Comparison of ENCODE assay signal across 20 cellular contexts in genomic region chr10:299969-300368, GRCh38.
A peak's percentile ranks its signal among the peaks of the same experiment; 100 is the strongest.
DNase-seq lines count a peak whose midpoint lies in the region; ATAC-seq, FAIRE-seq and TF ChIP-seq lines count a peak whose summit lies in the region.
"Had no signal": no experiment of that assay in that cellular context is flagged by ENCODE, and none has a peak within 500 bp of the region (broad histone marks: within the 10 kb centered on the region; RNA-seq: fewer than 3 reads in every experiment).

No MANE protein-coding gene starts in this region.

- H3K9me3 ChIP-seq in GM12878 (replicated peaks; ENCODE audit: control insufficient read depth, insufficient read depth, low read length) (no peaks in the 10 kb centered on the region), SK-N-SH (no peaks in the 10 kb centered on the region)
- H3K9me3 ChIP-seq: colonic mucosa, right lobe of liver, tibial artery had no signal

- peaks cover 26% of the 10 kb centered on the region for H3F3A ChIP-seq in SK-N-SH (replicated peaks; ENCODE audit: insufficient read depth)

- H3K27me3 ChIP-seq in GM12878 (replicated peaks in 1 of 2; ENCODE audit: control insufficient read depth in 2 of 2, insufficient read depth in 2 of 2, low read length in 1 of 2) (no peaks in the 10 kb centered on the region), SK-N-SH (ENCODE audit: insufficient read depth) (no peaks in the 10 kb centered on the region)
- H3K27me3 ChIP-seq: colonic mucosa, right lobe of liver, tibial artery had no signal

- no peak overlapping the region for H3K27ac Mint-ChIP-seq in mesothelial cell of epicardium
- H3K27ac Mint-ChIP-seq: activated naive CD8-positive, alpha-beta T cell treated with anti-CD3 and anti-CD28 coated beads for 36 hours; activated T-helper 1 cell treated with anti-CD3 and anti-CD28 coated beads, Interleukin-12 subunit alpha, Interleukin-12 subunit beta, Interleukin-2, Interleukin-4 antibody, amounts not matched to agents 30 ng/mL and 10 ng/mL and 1 ng/mL, durations not matched to agents 14 hours and 24 hours and 36 hours; CD8-positive, alpha-beta T cell had no signal

- POLR2A ChIA-PET in GM12878 (lab: Charles Lee) (no interaction called here), SK-N-SH (lab: Yijun Ruan, JAX) (no interaction called here)

- FAIRE-seq in GM12892 (lab: Jason Lieb, UNC), result peak; percentile 81
- peak; percentile 65 for FAIRE-seq in GM12878 (lab: Jason Lieb, UNC)

- H3K4me3 Mint-ChIP-seq in mesothelial cell of epicardium, result no peak overlapping the region
- H3K4me3 Mint-ChIP-seq: activated naive CD8-positive, alpha-beta T cell treated with anti-CD3 and anti-CD28 coated beads for 36 hours; activated T-helper 1 cell treated with anti-CD3 and anti-CD28 coated beads, Interleukin-12 subunit alpha, Interleukin-12 subunit beta, Interleukin-2, Interleukin-4 antibody, amounts not matched to agents 30 ng/mL and 10 ng/mL and 1 ng/mL, durations not matched to agents 14 hours and 24 hours and 36 hours; CD8-positive, alpha-beta T cell had no signal

- no peaks in the 10 kb centered on the region for H4K20me1 ChIP-seq in GM12878 (ENCODE audit: control insufficient read depth, insufficient read depth)
- H4K20me1 ChIP-seq in SK-N-SH (ENCODE audit: insufficient read depth), result no peaks in the 10 kb centered on the region; the same call in 1 of the 2 replicates

- no TSS peak for BruUV-seq in GM12878 (replicated peaks; lab: Mats Ljungman, UMichigan)

- TF ChIP-seq RAD21 in GM12878 (IDR thresholded peaks at IDR 0.05; ENCODE audit: insufficient read depth, low read depth, low read length) (no peak), SK-N-SH (IDR thresholded peaks at IDR 0.05; ENCODE audit: low read length) (no peak)

- intact Hi-C loops in GM12878 (cut with micrococcal nuclease; ENCODE audit: unreplicated experiment), result no loop called here

- H3K9ac ChIP-seq in GM12878 (ENCODE audit: control insufficient read depth, insufficient read depth, low read length) (no peak overlapping the region), SK-N-SH (no peak overlapping the region)

- no peaks in the 10 kb centered on the region for H3K27me3 Mint-ChIP-seq in mesothelial cell of epicardium (ENCODE audit: low read depth)
- H3K27me3 Mint-ChIP-seq: activated naive CD8-positive, alpha-beta T cell treated with anti-CD3 and anti-CD28 coated beads for 36 hours had no signal

- H3K4me2 ChIP-seq in GM12878 (ENCODE audit: control insufficient read depth, insufficient read depth) (peak overlapping the region; percentile 86), SK-N-SH (no peak overlapping the region)

- SMC1A ChIA-PET in GM12878 (lab: Charles Lee; ENCODE audit: uncharacterized antibody, unreplicated experiment), result no interaction called here

- no peak for TF ChIP-seq EP300 in GM12878 (IDR thresholded peaks at IDR 0.05; ENCODE audit: borderline replicate concordance in 1 of 2, control insufficient read depth in 1 of 2, low read depth in 2 of 2, low read length in 2 of 2)
- no peak for TF ChIP-seq EP300 in SK-N-SH (IDR thresholded peaks at IDR 0.05; ENCODE audit: borderline replicate concordance in 1 of 2, low read depth in 1 of 2, low read length in 1 of 2)

- peaks cover 5% of the 10 kb centered on the region for H3K4me1 Mint-ChIP-seq in mesothelial cell of epicardium
- H3K4me1 Mint-ChIP-seq: activated naive CD8-positive, alpha-beta T cell treated with anti-CD3 and anti-CD28 coated beads for 36 hours had no signal

- CTCF ChIA-PET in GM12878 (lab: Yijun Ruan, JAX), result no interaction called here
- CTCF ChIA-PET in SK-N-SH (lab: Yijun Ruan, JAX), result no interaction called here

- H2AFZ ChIP-seq in GM12878 (ENCODE audit: control insufficient read depth, low read depth, low read length), result peak overlapping the region; percentile 11; the same call in 1 of the 2 replicates
- no peak overlapping the region for H2AFZ ChIP-seq in SK-N-SH (ENCODE audit: low read depth)

- H3K4me1 ChIP-seq in GM12878 (ENCODE audit: control insufficient read depth, insufficient read depth, low read length) (peaks cover 13% of the 10 kb centered on the region), SK-N-SH (ENCODE audit: control insufficient read depth in 1 of 2, insufficient read depth in 2 of 2, low read depth in 1 of 2, low read length in 1 of 2) (peaks cover 0 to 11% of the 10 kb centered on the region in 2 experiments; a peak in 2 of 4 replicates)
- H3K4me1 ChIP-seq: colonic mucosa, right lobe of liver had no signal

- no peak for TF ChIP-seq POLR2A in GM12892 (IDR thresholded peaks at IDR 0.05; ENCODE audit: low read depth, low read length)
- no peak for TF ChIP-seq POLR2A in GM12878 (IDR thresholded peaks at IDR 0.05; ENCODE audit: low read depth, low read length)

- TF ChIP-seq CTCF in GM12878 (IDR thresholded peaks at IDR 0.05 in 2 of 3, conservative IDR thresholded peaks at IDR 0.05 in 1 of 3; ENCODE audit: control insufficient read depth in 2 of 3, extremely low read depth in 1 of 3, insufficient read depth in 1 of 3, low read depth in 3 of 3, low read length in 3 of 3) (no peak), mesothelial cell of epicardium (IDR thresholded peaks at IDR 0.05; ENCODE audit: unreplicated experiment) (no peak), SK-N-SH (IDR thresholded peaks at IDR 0.05) (no peak)

- H3K36me3 ChIP-seq in GM12878 (ENCODE audit: control insufficient read depth in 2 of 2, insufficient read depth in 2 of 2, low read length in 1 of 2) (no peaks in the 10 kb centered on the region), SK-N-SH (replicated peaks in 1 of 2; ENCODE audit: control insufficient read depth in 1 of 2, insufficient read depth in 2 of 2, low read length in 1 of 2) (peaks cover 14 to 16% of the 10 kb centered on the region in 2 experiments)
- H3K36me3 ChIP-seq: colonic mucosa, right lobe of liver had no signal

- peaks cover 22% of the 10 kb centered on the region for H3K36me3 Mint-ChIP-seq in mesothelial cell of epicardium
- H3K36me3 Mint-ChIP-seq: activated naive CD8-positive, alpha-beta T cell treated with anti-CD3 and anti-CD28 coated beads for 36 hours had no signal

- in situ Hi-C loops in GM12878 (cut with MboI), result no loop called here

- RAD21 ChIA-PET in GM12878 (lab: Charles Lee; ENCODE audit: unreplicated experiment), result no interaction called here

- peak overlapping the region; percentile 21; the same call in 1 of the 2 replicates for H3K4me3 ChIP-seq in GM12878
- no peak overlapping the region for H3K4me3 ChIP-seq in SK-N-SH (ENCODE audit: low read depth in 2 of 2, low read length in 1 of 2)
- H3K4me3 ChIP-seq: colonic mucosa, right lobe of liver, tibial artery had no signal

- H3K9me2 ChIP-seq in SK-N-SH, result no peaks in the 10 kb centered on the region

- DNase-seq in GM12892 (ENCODE audit: insufficient read length), result no peak
- DNase-seq in GM12878 (ENCODE audit: low read depth, low spot score), result no peak
- no peak for DNase-seq in mesothelial cell of epicardium (ENCODE audit: low spot score in 2 of 2, unreplicated experiment in 2 of 2)
- no peak for DNase-seq in NCI-H1105 (lab: John Stamatoyannopoulos, UW)
- no peak for DNase-seq in SK-N-SH
- no peak for DNase-seq in anterior cingulate cortex (lab: John Stamatoyannopoulos, UW)
- DNase-seq: activated naive CD8-positive, alpha-beta T cell treated with anti-CD3 and anti-CD28 coated beads for 36 hours; CD8-positive, alpha-beta T cell; colonic mucosa; IMR-90; islet precursor cell; NCI-H146; NCI-H2171 treated with DMSO at 0.1 percent for 48 hours; NCI-H526 treated with DMSO at 0.1 percent for 48 hours; right lobe of liver; stimulated activated CD4-positive, alpha-beta T cell treated with anti-CD3 and anti-CD28 coated beads, Interleukin-15, amount 100 ng/mL, for 24 hours; tibial artery had no signal

- H3K27ac ChIP-seq in GM12878 (ENCODE audit: control insufficient read depth, insufficient read depth) (peak overlapping the region; percentile 19; the same call in 1 of the 2 replicates), SK-N-SH (ENCODE audit: low read depth in 2 of 2, low read length in 1 of 2) (no peak overlapping the region)
- H3K27ac ChIP-seq: colonic mucosa, right lobe of liver, tibial artery had no signal

- no peaks in the 10 kb centered on the region for H3K9me3 Mint-ChIP-seq in mesothelial cell of epicardium
- H3K9me3 Mint-ChIP-seq: activated naive CD8-positive, alpha-beta T cell treated with anti-CD3 and anti-CD28 coated beads for 36 hours; activated T-helper 1 cell treated with anti-CD3 and anti-CD28 coated beads, Interleukin-12 subunit alpha, Interleukin-12 subunit beta, Interleukin-2, Interleukin-4 antibody, amounts not matched to agents 30 ng/mL and 10 ng/mL and 1 ng/mL, durations not matched to agents 14 hours and 24 hours and 36 hours; CD8-positive, alpha-beta T cell had no signal

- ATAC-seq in GM21381 (IDR thresholded peaks at IDR 0.05; ENCODE audit: unreplicated experiment) (peak; percentile 57), HG03025 (IDR thresholded peaks at IDR 0.05; ENCODE audit: low FRiP score, unreplicated experiment) (peak; percentile 63), GM12878 (peak; percentile 45)
- ATAC-seq: CD8-positive, alpha-beta T cell; right lobe of liver had no signal

- whole genome bisulfite sequencing in GM12878 (ENCODE audit: insufficient coverage, insufficient replicate concordance, low lambda C conversion rate, missing lambda C conversion rate), result under 1% methylated on average over 7 of the region's 7 CpGs
- WGBS in SK-N-SH (ENCODE audit: low lambda C conversion rate), result 98% methylated on average over 7 of the region's 7 CpGs

- H3K79me2 ChIP-seq in GM12878 (ENCODE audit: control insufficient read depth, insufficient read depth, low read length), result no peaks in the 10 kb centered on the region
- H3K79me2 ChIP-seq in SK-N-SH (ENCODE audit: insufficient read depth), result 0 out of 2 replicates have a peak, but pooled peaks cover 5% of the 10 kb centered on the region

TF ChIP-seq in GM12878, 131 proteins besides CTCF, POLR2A, EP300 and RAD21:
- TF ChIP-seq PML (IDR thresholded peaks at IDR 0.05; ENCODE audit: low read length), result no peak
- TF ChIP-seq JUNB (IDR thresholded peaks at IDR 0.05), result peak; percentile 13; the same call in 1 of the 2 replicates

TF ChIP-seq in SK-N-SH, 30 proteins besides CTCF, POLR2A, EP300 and RAD21 (continues in another document):
- TF ChIP-seq FOSL2 (IDR thresholded peaks at IDR 0.05; ENCODE audit: borderline replicate concordance, low read depth) (no peak), SMC3 (IDR thresholded peaks at IDR 0.05; ENCODE audit: low read depth, low read length) (no peak), GABPA (IDR thresholded peaks at IDR 0.05; ENCODE audit: low read depth) (no peak)
